In the genomic region with DNA sequence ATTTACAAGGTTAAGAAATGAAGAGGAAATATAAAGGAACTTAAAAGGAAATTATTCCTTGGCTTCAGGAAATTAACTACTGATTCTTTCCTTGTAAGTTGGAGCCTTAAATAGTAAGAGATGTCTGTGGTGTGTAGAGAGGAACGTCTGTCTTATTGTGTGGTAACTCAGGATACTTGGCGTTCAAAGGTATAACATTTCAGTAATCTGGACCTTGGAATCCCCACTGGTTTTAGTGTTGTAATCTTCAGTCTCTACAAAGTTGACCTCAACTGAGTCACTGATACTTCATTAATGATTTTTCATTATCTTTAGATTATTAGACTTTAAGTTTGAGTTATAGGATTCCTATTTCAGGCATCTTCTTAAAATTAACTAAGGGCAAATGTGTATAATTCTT, we compare ENCODE assay signal across 35 cellular contexts.
"Had no signal": no experiment of that assay in that cellular context is flagged by ENCODE, and none has a peak within 500 bp of the region (broad histone marks: within the 10 kb centered on the region; RNA-seq: fewer than 3 reads in every experiment).

No MANE protein-coding gene starts in this region.

- H3K36me3 Mint-ChIP-seq: activated CD4-positive, alpha-beta memory T cell treated with anti-CD3 and anti-CD28 coated beads for 36 hours; activated naive CD4-positive, alpha-beta T cell treated with anti-CD3 and anti-CD28 coated beads, Interleukin-2, amount 10 ng/mL, durations not matched to agents 7 days and 5 days; activated naive CD8-positive, alpha-beta T cell treated with anti-CD3 and anti-CD28 coated beads for 36 hours; WTC11 had no signal

- H3K9me2 ChIP-seq: SK-N-SH had no signal

- DNase-seq: activated CD4-positive, alpha-beta memory T cell treated with anti-CD3 and anti-CD28 coated beads for 36 hours; activated CD4-positive, alpha-beta T cell treated with anti-CD3 and anti-CD28 coated beads for 4 hours; activated CD4-positive, alpha-beta T cell treated with anti-CD3 and anti-CD28 coated beads, Interleukin-2, amount 50 U/mL, for 1 hour; activated CD4-positive, CD25-positive, alpha-beta regulatory T cell treated with anti-CD3 and anti-CD28 coated beads, Interleukin-2, amount 50 U/mL, for 72 hours; activated CD8-positive, alpha-beta memory T cell treated with anti-CD3 and anti-CD28 coated beads, Interleukin-2, amount 50 U/mL, for 4 hours; activated naive CD4-positive, alpha-beta T cell treated with anti-CD3 and anti-CD28 coated beads, Interleukin-2, amount 10 ng/mL, durations not matched to agents 7 days and 5 days; activated naive CD8-positive, alpha-beta T cell treated with anti-CD3 and anti-CD28 coated beads for 36 hours; activated T-cell treated with anti-CD3 and anti-CD28 coated beads for 4 hours; activated T-cell treated with anti-CD3 and anti-CD28 coated beads, Interleukin-2, amount 50 U/mL, for 4 hours; amygdala; Karpas-422; KBM-7; NCI-H1105; NCI-H1417 treated with DMSO at 0.1 percent for 48 hours; NCI-H1694; NCI-H1930; NCI-H2081 treated with DMSO at 0.1 percent for 48 hours; NCI-H226; NCI-H446 treated with DMSO at 0.1 percent for 48 hours; NCI-H524; NCI-H69; NCI-H82; PC-3; Peyer's patch; RPMI8226; SHP77 treated with DMSO at 0.1 percent for 48 hours; SK-N-SH had no signal

- H3K27ac Mint-ChIP-seq: activated CD4-positive, alpha-beta memory T cell treated with anti-CD3 and anti-CD28 coated beads for 36 hours; activated naive CD4-positive, alpha-beta T cell treated with anti-CD3 and anti-CD28 coated beads, Interleukin-2, amount 10 ng/mL, durations not matched to agents 7 days and 5 days; activated naive CD8-positive, alpha-beta T cell treated with anti-CD3 and anti-CD28 coated beads for 36 hours; activated T-helper 1 cell treated with anti-CD3 and anti-CD28 coated beads, Interleukin-12 subunit alpha, Interleukin-12 subunit beta, Interleukin-2, Interleukin-4 antibody, amounts not matched to agents 30 ng/mL and 10 ng/mL and 1 ng/mL, durations not matched to agents 14 hours and 24 hours and 36 hours; T-helper 1 cell treated with Interleukin-12 subunit alpha and Interleukin-12 subunit beta and Interleukin-4 antibody, amounts not matched to agents 30 μg/mL and 1 μg/mL, for 36 hours; T-helper 2 cell treated with Interferon-gamma antibody and Interleukin-4, amounts not matched to agents 5 μg/mL and 100 μg/mL, for 36 hours; WTC11 had no signal

- H3K27me3 ChIP-seq: ascending aorta, cardiac muscle cell, Peyer's patch, SJSA1 had no signal

- H3K4me1 Mint-ChIP-seq: activated naive CD4-positive, alpha-beta T cell treated with anti-CD3 and anti-CD28 coated beads, Interleukin-2, amount 10 ng/mL, durations not matched to agents 7 days and 5 days; activated naive CD8-positive, alpha-beta T cell treated with anti-CD3 and anti-CD28 coated beads for 36 hours; central memory CD8-positive, alpha-beta T cell; WTC11 had no signal

- H3K27ac ChIP-seq: ascending aorta, cardiac muscle cell, Peyer's patch, SJSA1 had no signal

- H3K4me2 ChIP-seq: SK-N-SH had no signal

- ATAC-seq: activated T-cell treated with anti-CD3 and anti-CD28 coated beads, Interleukin-2, amount 50 U/mL, for 4 hours; PC-3; WTC11 had no signal

- H3K9me3 ChIP-seq: ascending aorta, Peyer's patch, SJSA1, SK-N-SH had no signal

- H3K36me3 ChIP-seq: ascending aorta, cardiac muscle cell, Peyer's patch, SJSA1 had no signal

- H3K4me3 Mint-ChIP-seq: activated CD4-positive, alpha-beta memory T cell treated with anti-CD3 and anti-CD28 coated beads for 36 hours; activated naive CD4-positive, alpha-beta T cell treated with anti-CD3 and anti-CD28 coated beads, Interleukin-2, amount 10 ng/mL, durations not matched to agents 7 days and 5 days; activated naive CD8-positive, alpha-beta T cell treated with anti-CD3 and anti-CD28 coated beads for 36 hours; activated T-cell treated with anti-CD3 and anti-CD28 coated beads, Interleukin-2, amount 50 U/mL, for 4 hours; activated T-helper 1 cell treated with anti-CD3 and anti-CD28 coated beads, Interleukin-12 subunit alpha, Interleukin-12 subunit beta, Interleukin-2, Interleukin-4 antibody, amounts not matched to agents 30 ng/mL and 10 ng/mL and 1 ng/mL, durations not matched to agents 14 hours and 24 hours and 36 hours; central memory CD8-positive, alpha-beta T cell; T-helper 1 cell treated with Interleukin-12 subunit alpha and Interleukin-12 subunit beta and Interleukin-4 antibody, amounts not matched to agents 30 μg/mL and 1 μg/mL, for 36 hours; T-helper 2 cell treated with Interferon-gamma antibody and Interleukin-4, amounts not matched to agents 5 μg/mL and 100 μg/mL, for 36 hours; WTC11 had no signal

- H3K9ac ChIP-seq: SK-N-SH had no signal

- H3K4me1 ChIP-seq: ascending aorta, Peyer's patch, SJSA1 had no signal

- H3K9me3 Mint-ChIP-seq: activated CD4-positive, alpha-beta memory T cell treated with anti-CD3 and anti-CD28 coated beads for 36 hours; activated naive CD4-positive, alpha-beta T cell treated with anti-CD3 and anti-CD28 coated beads, Interleukin-2, amount 10 ng/mL, durations not matched to agents 7 days and 5 days; activated naive CD8-positive, alpha-beta T cell treated with anti-CD3 and anti-CD28 coated beads for 36 hours; activated T-helper 1 cell treated with anti-CD3 and anti-CD28 coated beads, Interleukin-12 subunit alpha, Interleukin-12 subunit beta, Interleukin-2, Interleukin-4 antibody, amounts not matched to agents 30 ng/mL and 10 ng/mL and 1 ng/mL, durations not matched to agents 14 hours and 24 hours and 36 hours; T-helper 1 cell treated with Interleukin-12 subunit alpha and Interleukin-12 subunit beta and Interleukin-4 antibody, amounts not matched to agents 30 μg/mL and 1 μg/mL, for 36 hours; T-helper 2 cell treated with Interferon-gamma antibody and Interleukin-4, amounts not matched to agents 5 μg/mL and 100 μg/mL, for 36 hours; WTC11 had no signal

- H3K4me3 ChIP-seq: ascending aorta, cardiac muscle cell, Peyer's patch, SJSA1 had no signal
